ENCODE assay signal across 2 cellular contexts in the genomic region with DNA sequence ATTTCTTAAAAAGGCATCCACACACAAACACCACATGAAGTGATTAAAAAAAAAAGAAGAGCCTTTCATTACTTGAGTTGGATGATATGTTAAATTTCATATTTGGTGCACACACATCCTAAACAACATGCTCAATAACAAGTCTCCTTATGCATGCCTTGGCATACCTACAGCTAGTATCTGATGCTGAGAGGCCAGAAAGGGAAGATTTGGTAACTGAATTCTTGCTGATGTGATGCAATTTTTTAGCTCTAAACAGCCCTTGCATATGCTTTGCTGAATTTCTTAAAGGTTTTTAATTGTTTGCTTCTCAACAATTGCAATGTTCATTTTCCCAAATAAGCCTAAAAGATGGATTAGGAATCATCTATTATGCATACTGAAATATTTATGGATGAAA.
TF ChIP-seq lines count a peak whose summit lies in the region.

No MANE protein-coding gene starts in this region.

TF ChIP-seq in IMR-90, 13 proteins besides CTCF, POLR2A, EP300 and RAD21 (continued from another document):
- TF ChIP-seq MAZ (IDR thresholded peaks at IDR 0.05; ENCODE audit: borderline replicate concordance, low read depth, low read length) (no peak), BHLHE40 (IDR thresholded peaks at IDR 0.05; ENCODE audit: low read depth, low read length) (no peak), NFE2L2 (IDR thresholded peaks at IDR 0.05; ENCODE audit: low read depth, low read length) (no peak), SMC3 (IDR thresholded peaks at IDR 0.05; ENCODE audit: low read depth, low read length) (no peak), MXI1 (IDR thresholded peaks at IDR 0.05; ENCODE audit: borderline replicate concordance, low read depth, low read length) (no peak), RFX5 (IDR thresholded peaks at IDR 0.05; ENCODE audit: low read depth, low read length) (no peak), CHD1 (IDR thresholded peaks at IDR 0.05; ENCODE audit: low read depth, low read length) (no peak), RCOR1 (IDR thresholded peaks at IDR 0.05; ENCODE audit: insufficient replicate concordance, low read length) (no peak), FOS (IDR thresholded peaks at IDR 0.05; ENCODE audit: low read depth, low read length) (no peak)
- TF ChIP-seq, protein P1, sequence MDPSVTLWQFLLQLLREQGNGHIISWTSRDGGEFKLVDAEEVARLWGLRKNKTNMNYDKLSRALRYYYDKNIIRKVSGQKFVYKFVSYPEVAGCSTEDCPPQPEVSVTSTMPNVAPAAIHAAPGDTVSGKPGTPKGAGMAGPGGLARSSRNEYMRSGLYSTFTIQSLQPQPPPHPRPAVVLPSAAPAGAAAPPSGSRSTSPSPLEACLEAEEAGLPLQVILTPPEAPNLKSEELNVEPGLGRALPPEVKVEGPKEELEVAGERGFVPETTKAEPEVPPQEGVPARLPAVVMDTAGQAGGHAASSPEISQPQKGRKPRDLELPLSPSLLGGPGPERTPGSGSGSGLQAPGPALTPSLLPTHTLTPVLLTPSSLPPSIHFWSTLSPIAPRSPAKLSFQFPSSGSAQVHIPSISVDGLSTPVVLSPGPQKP (IDR thresholded peaks at IDR 0.05; ENCODE audit: borderline replicate concordance, low read depth, low read length) = no peak
- TF ChIP-seq, protein P2, sequence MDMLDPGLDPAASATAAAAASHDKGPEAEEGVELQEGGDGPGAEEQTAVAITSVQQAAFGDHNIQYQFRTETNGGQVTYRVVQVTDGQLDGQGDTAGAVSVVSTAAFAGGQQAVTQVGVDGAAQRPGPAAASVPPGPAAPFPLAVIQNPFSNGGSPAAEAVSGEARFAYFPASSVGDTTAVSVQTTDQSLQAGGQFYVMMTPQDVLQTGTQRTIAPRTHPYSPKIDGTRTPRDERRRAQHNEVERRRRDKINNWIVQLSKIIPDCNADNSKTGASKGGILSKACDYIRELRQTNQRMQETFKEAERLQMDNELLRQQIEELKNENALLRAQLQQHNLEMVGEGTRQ (IDR thresholded peaks at IDR 0.05; ENCODE audit: low read depth, low read length) = no peak

TF ChIP-seq in GM12891, 5 proteins besides CTCF, POLR2A, EP300 and RAD21 (continued from another document):
- TF ChIP-seq POU2F2 (IDR thresholded peaks at IDR 0.05; ENCODE audit: low read depth, low read length) = no peak
- TF ChIP-seq TAF1 (IDR thresholded peaks at IDR 0.05; ENCODE audit: low read depth, low read length) = no peak
- TF ChIP-seq PAX5 (IDR thresholded peaks at IDR 0.05; ENCODE audit: insufficient read depth, low read length, severe bottlenecking) = no peak
